Comparison of ENCODE assay signal across 32 cellular contexts in genomic region chr14:89245802-89246201, GRCh38.
"Had no signal": no experiment of that assay in that cellular context is flagged by ENCODE, and none has a peak within 500 bp of the region (broad histone marks: within the 10 kb centered on the region; RNA-seq: fewer than 3 reads in every experiment).

No MANE protein-coding gene starts in this region.

- H3K27ac ChIP-seq: ascending aorta, esophagus squamous epithelium, neural progenitor cell, parathyroid adenoma, psoas muscle, tibial nerve, VCaP had no signal

- FAIRE-seq: endothelial cell of umbilical vein, frontal cortex, islet of Langerhans, TTC549, urothelium cell line had no signal

- H2AFZ ChIP-seq: neural progenitor cell, parathyroid adenoma had no signal

- H3K36me3 ChIP-seq: ascending aorta, neural progenitor cell, tibial nerve had no signal

- H3K27me3 Mint-ChIP-seq: activated naive CD8-positive, alpha-beta T cell; memory B cell; naive thymus-derived CD4-positive, alpha-beta T cell; stimulated activated naive B cell treated with anti-CD40 and anti-IgM and Interleukin-4, amounts not matched to agents 10 μg/mL and 1 μg/mL and 100 μg/mL, for 72 hours had no signal

- H3K4me3 ChIP-seq: ascending aorta, esophagus squamous epithelium, neural progenitor cell, psoas muscle, smooth muscle cell, tibial nerve had no signal

- H3K4me2 ChIP-seq: neural progenitor cell, smooth muscle cell had no signal

- H3K27ac Mint-ChIP-seq: activated naive CD8-positive, alpha-beta T cell; activated T-cell treated with anti-CD3 and anti-CD28 coated beads, Interleukin-2, amount 50 U/mL, for 72 hours; brain; memory B cell; neural progenitor cell; stimulated activated naive B cell treated with anti-CD40 and anti-IgM and Interleukin-4, amounts not matched to agents 10 μg/mL and 1 μg/mL and 100 μg/mL, for 72 hours; T-helper 1 cell treated with Interleukin-12 subunit alpha and Interleukin-12 subunit beta and Interleukin-4 antibody, amounts not matched to agents 30 μg/mL and 1 μg/mL, for 36 hours had no signal

- H3K9me3 ChIP-seq: ascending aorta, esophagus squamous epithelium, psoas muscle, tibial nerve had no signal

- DNase-seq: activated CD4-positive, alpha-beta T cell treated with anti-CD3 and anti-CD28 coated beads, Interleukin-2, amount 50 U/mL, for 1 hour; activated naive CD4-positive, alpha-beta T cell treated with Interleukin-2 at 50 U/mL for 16 hours; activated T-cell treated with anti-CD3 and anti-CD28 coated beads for 4 hours; activated T-cell treated with anti-CD3 and anti-CD28 coated beads, Interleukin-2, amount 50 U/mL, for 72 hours; caudate nucleus; esophagus squamous epithelium; left cardiac atrium; midbrain; naive thymus-derived CD4-positive, alpha-beta T cell; occipital lobe; psoas muscle; stimulated activated CD4-positive, alpha-beta T cell treated with anti-CD3 and anti-CD28 coated beads, Interleukin-1b, Interleukin-23, amount 100 ng/mL, for 48 hours; stimulated activated CD4-positive, alpha-beta T cell treated with anti-CD3 and anti-CD28 coated beads, Interleukin-4, amount 100 ng/mL, for 4 hours; stimulated activated CD8-positive, alpha-beta memory T cell treated with anti-CD3 and anti-CD28 coated beads, Interleukin-4, amount 100 ng/mL, for 48 hours; stimulated activated naive B cell treated with anti-CD40 and anti-IgM and Interleukin-4, amounts not matched to agents 10 μg/mL and 1 μg/mL and 100 μg/mL, for 72 hours; SW 1271; T-helper 9 cell had no signal

- H3K9me3 Mint-ChIP-seq: T-helper 1 cell treated with Interleukin-12 subunit alpha and Interleukin-12 subunit beta and Interleukin-4 antibody, amounts not matched to agents 30 μg/mL and 1 μg/mL, for 36 hours had no signal

- H3K4me3 Mint-ChIP-seq: activated naive CD8-positive, alpha-beta T cell; activated T-cell treated with anti-CD3 and anti-CD28 coated beads, Interleukin-2, amount 50 U/mL, for 72 hours; brain; memory B cell; naive thymus-derived CD4-positive, alpha-beta T cell; neural progenitor cell; stimulated activated naive B cell treated with anti-CD40 and anti-IgM and Interleukin-4, amounts not matched to agents 10 μg/mL and 1 μg/mL and 100 μg/mL, for 72 hours; T-helper 1 cell treated with Interleukin-12 subunit alpha and Interleukin-12 subunit beta and Interleukin-4 antibody, amounts not matched to agents 30 μg/mL and 1 μg/mL, for 36 hours had no signal

- H3K27me3 ChIP-seq: ascending aorta, esophagus squamous epithelium, neural progenitor cell, tibial nerve had no signal

- H3K9ac ChIP-seq: neural progenitor cell, parathyroid adenoma had no signal

- ATAC-seq: activated T-cell treated with anti-CD3 and anti-CD28 coated beads, Interleukin-2, amount 50 U/mL, for 72 hours; left cardiac atrium; naive thymus-derived CD4-positive, alpha-beta T cell; psoas muscle; stimulated activated naive B cell treated with anti-CD40 and anti-IgM and Interleukin-4, amounts not matched to agents 10 μg/mL and 1 μg/mL and 100 μg/mL, for 72 hours had no signal
